ENCODE assay signal across 1 cellular context in genomic region chr5:39179561-39179960, GRCh38. TPM values are rescaled to one million over a fixed set of nuclear protein-coding genes. Genes with fewer than 3 reads are reported as not detected.
"Had no signal": no experiment of that assay in that cellular context is flagged by ENCODE, and none has a peak within 500 bp of the region (broad histone marks: within the 10 kb centered on the region; RNA-seq: fewer than 3 reads in every experiment).

No MANE protein-coding gene starts in this region.

RNA-seq across cellular contexts. Expression of gene FYB1, which starts 39.8 kb away (rescaled TPM):
- total RNA-seq: dermis blood vessel endothelial cell had no signal
